In genomic region chr12:122862872-122863701, GRCh38 we compare ENCODE assay signal across 9 cellular contexts. TPM values are rescaled to one million over a fixed set of nuclear protein-coding genes. Genes with fewer than 3 reads are reported as not detected.
DNase-seq lines count a peak whose midpoint lies in the region; ATAC-seq and TF ChIP-seq lines count a peak whose summit lies in the region.
"Had no signal": no experiment of that assay in that cellular context is flagged by ENCODE, and none has a peak within 500 bp of the region (broad histone marks: within the 10 kb centered on the region; RNA-seq: fewer than 3 reads in every experiment).

No MANE protein-coding gene starts in this region.

- TF ChIP-seq CTCF in WTC11 (IDR thresholded peaks at IDR 0.05) (no peak), upper lobe of left lung (IDR thresholded peaks at IDR 0.05) (no peak), coronary artery (IDR thresholded peaks at IDR 0.05) (no peak)

- H3K9me3 Mint-ChIP-seq in activated T-cell treated with anti-CD3 and anti-CD28 coated beads, Interleukin-2, amount 50 U/mL, for 24 hours, result no peaks in the 10 kb centered on the region
- H3K9me3 Mint-ChIP-seq in activated T-cell treated with anti-CD3 and anti-CD28 coated beads, Interleukin-2, amount 50 U/mL, for 4 hours, result no peaks in the 10 kb centered on the region
- no peaks in the 10 kb centered on the region for H3K9me3 Mint-ChIP-seq in WTC11

- no peak overlapping the region for H3K4me3 Mint-ChIP-seq in activated T-cell treated with anti-CD3 and anti-CD28 coated beads, Interleukin-2, amount 50 U/mL, for 24 hours
- no peak overlapping the region for H3K4me3 Mint-ChIP-seq in activated T-cell treated with anti-CD3 and anti-CD28 coated beads, Interleukin-2, amount 50 U/mL, for 4 hours
- H3K4me3 Mint-ChIP-seq in WTC11, result no peak overlapping the region

- CTCF ChIA-PET in WTC11 (lab: Charles Lee), result interaction anchor here (0.6 to 6.6 kb wide), 4 partner anchors 28 to 222 kb away, joined by 3 to 67 read pairs (median 3); no protein-coding TSS in a partner anchor

- 51 to 92% methylated on average over 6 to 12 of the region's 12 CpGs for WGBS in upper lobe of left lung, 2 donors

- no peak for TF ChIP-seq EP300 in upper lobe of left lung (IDR thresholded peaks at IDR 0.05)

- H3K4me3 ChIP-seq in upper lobe of left lung (no peak overlapping the region), coronary artery (no peak overlapping the region)

- H3K9me3 ChIP-seq in upper lobe of left lung, result no peaks in the 10 kb centered on the region

- POLR2A ChIA-PET in WTC11 (lab: Charles Lee), result no interaction called here

- H3K4me1 Mint-ChIP-seq in activated T-cell treated with anti-CD3 and anti-CD28 coated beads, Interleukin-2, amount 50 U/mL, for 24 hours (ENCODE audit: low read depth), result no peaks in the 10 kb centered on the region
- H3K4me1 Mint-ChIP-seq in activated T-cell treated with anti-CD3 and anti-CD28 coated beads, Interleukin-2, amount 50 U/mL, for 4 hours (ENCODE audit: low read depth), result no peaks in the 10 kb centered on the region
- no peaks in the 10 kb centered on the region for H3K4me1 Mint-ChIP-seq in WTC11

- no peaks in the 10 kb centered on the region for H3K27me3 Mint-ChIP-seq in activated T-cell treated with anti-CD3 and anti-CD28 coated beads, Interleukin-2, amount 50 U/mL, for 24 hours
- no peaks in the 10 kb centered on the region for H3K27me3 Mint-ChIP-seq in activated T-cell treated with anti-CD3 and anti-CD28 coated beads, Interleukin-2, amount 50 U/mL, for 4 hours (ENCODE audit: low read depth)
- H3K27me3 Mint-ChIP-seq in WTC11 (ENCODE audit: low read depth), result peaks cover 37% of the 10 kb centered on the region

- peaks cover 9 to 76% (median 45%) of the 10 kb centered on the region in 4 donors for H3K36me3 ChIP-seq in upper lobe of left lung

- DNase-seq in activated T-cell treated with anti-CD3 and anti-CD28 coated beads, Interleukin-2, amount 50 U/mL, for 24 hours, result no peak
- no peak for DNase-seq in activated T-cell treated with anti-CD3 and anti-CD28 coated beads, Interleukin-2, amount 50 U/mL, for 4 hours
- peak; percentile 18 for DNase-seq in WTC11 (ENCODE audit: low spot score)
- peak; percentile 91 for DNase-seq in left lobe of liver (ENCODE audit: low spot score)
- peak in 1 of 2 donors; percentile 76 for DNase-seq in upper lobe of left lung
- DNase-seq in coronary artery (ENCODE audit: low spot score), result no peak
- no peak for DNase-seq in SKM-1 (lab: John Stamatoyannopoulos, UW; ENCODE audit: unreplicated experiment)
- DNase-seq: retina had no signal

- no peak for TF ChIP-seq POLR2A in upper lobe of left lung (IDR thresholded peaks at IDR 0.05)

- peak overlapping the region; percentile 8 for H3K27ac Mint-ChIP-seq in activated T-cell treated with anti-CD3 and anti-CD28 coated beads, Interleukin-2, amount 50 U/mL, for 24 hours
- no peak overlapping the region for H3K27ac Mint-ChIP-seq in WTC11

- H3K27ac ChIP-seq in upper lobe of left lung (peak overlapping the region; percentile 37 to 82 (median 66)), coronary artery (peak overlapping the region in 1 of 2 donors; percentile 58)

- peaks cover 24 to 45% (median 27%) of the 10 kb centered on the region in 4 donors for H3K4me1 ChIP-seq in upper lobe of left lung

- no peaks in the 10 kb centered on the region for H3K27me3 ChIP-seq in upper lobe of left lung

- no peak for ATAC-seq in activated T-cell treated with anti-CD3 and anti-CD28 coated beads, Interleukin-2, amount 50 U/mL, for 4 hours
- ATAC-seq in WTC11, result no peak
- peak; percentile 45 for ATAC-seq in left lobe of liver
- peak; percentile 14 to 61 for ATAC-seq in upper lobe of left lung (ENCODE audit: low FRiP score in 2 of 2)
- ATAC-seq in GM21576 (IDR thresholded peaks at IDR 0.05; ENCODE audit: unreplicated experiment), result no peak

- H3K36me3 Mint-ChIP-seq in activated T-cell treated with anti-CD3 and anti-CD28 coated beads, Interleukin-2, amount 50 U/mL, for 24 hours (ENCODE audit: low read depth), result peaks cover 80% of the 10 kb centered on the region
- H3K36me3 Mint-ChIP-seq in activated T-cell treated with anti-CD3 and anti-CD28 coated beads, Interleukin-2, amount 50 U/mL, for 4 hours (ENCODE audit: insufficient read depth), result peaks cover 20% of the 10 kb centered on the region
- no peaks in the 10 kb centered on the region for H3K36me3 Mint-ChIP-seq in WTC11

TF ChIP-seq in WTC11, 78 proteins besides CTCF, POLR2A, EP300 and RAD21:
- TF ChIP-seq SMAD3 (CRISPR knock-in tag; IDR thresholded peaks at IDR 0.05; ENCODE audit: borderline replicate concordance) (no peak), SOX15 (CRISPR knock-in tag; IDR thresholded peaks at IDR 0.05) (no peak), GRHL2 (CRISPR knock-in tag; IDR thresholded peaks at IDR 0.05; ENCODE audit: insufficient replicate concordance, severe bottlenecking) (no peak), E2F5 (CRISPR knock-in tag; IDR thresholded peaks at IDR 0.05) (no peak), TEAD1 (CRISPR knock-in tag; IDR thresholded peaks at IDR 0.05) (no peak), ZNF671 (CRISPR knock-in tag; IDR thresholded peaks at IDR 0.05) (no peak), ZNF396 (CRISPR knock-in tag; IDR thresholded peaks at IDR 0.05; ENCODE audit: borderline replicate concordance) (no peak)

RNA-seq across cellular contexts. Expression of gene HIP1R, which starts 27.8 kb away (rescaled TPM):
- 10 to 100 TPM; 23.2 to 34.5 (median 32.1) TPM for total RNA-seq in activated T-cell treated with anti-CD3 and anti-CD28 coated beads, Interleukin-2, amount 50 U/mL, for 4 hours
- total RNA-seq in WTC11 (2021) (22.8 to 45.2 TPM (median 26.8 TPM) in 3 replicates), left lobe of liver (35.2 TPM), upper lobe of left lung (100 to 1,000 TPM in 1 of 6 donors, 10 to 100 TPM in 5; 34.2 to 137 (median 46.9) TPM)

RNA-seq across cellular contexts. Expression of gene VPS37B, which starts 32.8 kb away (rescaled TPM):
- total RNA-seq in activated T-cell treated with anti-CD3 and anti-CD28 coated beads, Interleukin-2, amount 50 U/mL, for 4 hours, result 10 to 100 TPM; 11.9 to 20.3 (median 18.4) TPM
- 10.4 to 18.1 TPM (median 11.4 TPM) in 3 replicates for total RNA-seq in WTC11 (2021)
- 6.6 TPM for total RNA-seq in left lobe of liver
- 10 to 100 TPM; 41.2 to 93.2 (median 64.0) TPM for total RNA-seq in upper lobe of left lung

Comparison
In these comparisons a context has a peak if more than half of its experiments do, and no peak if none do; other contexts are left out.
1. DNase-seq: peak in WTC11 (single experiment) and left lobe of liver (single experiment); none in activated T-cell treated with anti-CD3 and anti-CD28 coated beads, Interleukin-2, amount 50 U/mL, for 24 hours (single experiment), activated T-cell treated with anti-CD3 and anti-CD28 coated beads, Interleukin-2, amount 50 U/mL, for 4 hours (single experiment), coronary artery (single experiment) and SKM-1 (single experiment).
2. ATAC-seq: peak in left lobe of liver (single experiment) and upper lobe of left lung (2 of 2); none in activated T-cell treated with anti-CD3 and anti-CD28 coated beads, Interleukin-2, amount 50 U/mL, for 4 hours (0 of 2), WTC11 (single experiment) and GM21576 (single experiment).